ENCODE assay signal across 11 cellular contexts in the genomic region with DNA sequence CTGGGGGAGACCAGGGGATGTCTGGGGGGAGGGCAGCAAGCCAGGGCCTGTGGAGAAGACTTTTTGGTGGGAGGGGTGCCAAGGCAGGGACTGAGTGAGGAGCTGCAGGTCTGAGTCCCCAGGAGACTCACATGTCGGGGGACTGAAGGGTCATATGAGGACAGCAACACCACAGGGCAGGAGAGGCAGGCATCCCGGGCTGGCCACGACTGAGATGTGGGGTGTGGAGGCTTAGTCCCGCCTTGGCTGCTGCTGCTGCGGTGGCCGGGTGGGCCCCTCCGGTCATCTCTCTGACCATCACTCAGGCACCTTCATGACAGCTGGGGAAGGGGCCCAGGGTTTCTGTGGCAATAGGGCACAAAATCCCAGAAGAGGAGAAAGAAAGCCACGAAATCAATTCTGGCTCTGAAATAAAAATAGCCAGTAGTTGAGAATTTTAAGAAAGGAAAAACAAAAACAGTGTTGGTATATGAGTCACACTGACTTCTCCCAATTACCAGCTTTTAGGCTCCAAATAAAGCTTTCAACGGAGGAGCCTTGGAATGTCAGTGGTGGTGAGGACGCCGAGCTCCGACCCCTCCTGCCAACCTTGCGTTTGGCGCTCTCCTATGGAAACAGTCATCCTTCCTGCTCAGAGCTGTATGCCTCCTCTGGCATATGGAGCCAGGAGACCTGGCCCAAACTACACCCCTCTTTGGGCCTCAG. TPM values are rescaled to one million over a fixed set of nuclear protein-coding genes. Genes with fewer than 3 reads are reported as not detected.
DNase-seq lines count a peak whose midpoint lies in the region; ATAC-seq, FAIRE-seq and TF ChIP-seq lines count a peak whose summit lies in the region.
"Had no signal": no experiment of that assay in that cellular context is flagged by ENCODE, and none has a peak within 500 bp of the region (broad histone marks: within the 10 kb centered on the region; RNA-seq: fewer than 3 reads in every experiment).

No MANE protein-coding gene starts in this region.

- H3K27ac ChIP-seq in heart left ventricle (peak overlapping the region in 7 of 12 donors; percentile 7 to 71 (median 20)), brain microvascular endothelial cell (peak overlapping the region; percentile 58), uterus (peak overlapping the region; percentile 87 to 98), pancreas (peak overlapping the region in 1 of 4 donors; percentile 8)

- H3K36me3 ChIP-seq in heart left ventricle (no peaks in the 10 kb centered on the region), brain microvascular endothelial cell (replicated peaks) (no peaks in the 10 kb centered on the region), mucosa of descending colon (ENCODE audit: low read depth) (no peaks in the 10 kb centered on the region), uterus (no peaks in the 10 kb centered on the region), pancreas (no peaks in the 10 kb centered on the region)

- H3K27me3 ChIP-seq in heart left ventricle (no peaks in the 10 kb centered on the region), brain microvascular endothelial cell (replicated peaks) (no peaks in the 10 kb centered on the region), uterus (no peaks in the 10 kb centered on the region), pancreas (no peaks in the 10 kb centered on the region)

- no peak for FAIRE-seq in pancreas (lab: Jason Lieb, UNC)
- FAIRE-seq: A204.1, endothelial cell of umbilical vein had no signal

- no peak overlapping the region for H3K4me3 ChIP-seq in heart left ventricle
- no peak overlapping the region for H3K4me3 ChIP-seq in brain microvascular endothelial cell (ENCODE audit: low read depth, low read length)
- no peak overlapping the region for H3K4me3 ChIP-seq in mucosa of descending colon
- H3K4me3 ChIP-seq in uterus: no peak overlapping the region
- H3K4me3 ChIP-seq in pancreas: no peak overlapping the region

- 55 to 66% (median 61%) methylated on average over 14 of the region's 14 CpGs for whole genome bisulfite sequencing in heart left ventricle, 4 donors
- 60 to 63% methylated on average over 14 of the region's 14 CpGs for WGBS in pancreas, 2 donors

- TF ChIP-seq POLR2A in heart left ventricle (IDR thresholded peaks at IDR 0.05): no peak
- no peak for TF ChIP-seq POLR2A in uterus (IDR thresholded peaks at IDR 0.05)

- in situ Hi-C loops in brain microvascular endothelial cell (cut with HindIII; ENCODE audit: low pct_ligation_motif_present, low sequenced_read_pairs): no loop called here

- H3K9me3 ChIP-seq in heart left ventricle: peaks cover 0 to 5% (median 0%) of the 10 kb centered on the region in 12 donors
- H3K9me3 ChIP-seq in mucosa of descending colon: no peaks in the 10 kb centered on the region
- H3K9me3 ChIP-seq in uterus: no peaks in the 10 kb centered on the region
- H3K9me3 ChIP-seq in pancreas: no peaks in the 10 kb centered on the region

- DNase-seq in heart left ventricle (no peak), Right ventricle myocardium inferior (ENCODE audit: missing footprints) (no peak), brain microvascular endothelial cell (peak; percentile 40), mucosa of descending colon (no peak), uterus (peak; percentile 64 to 76), NCI-H146 (lab: John Stamatoyannopoulos, UW) (no peak), pancreas (no peak), AML-193 (lab: John Stamatoyannopoulos, UW) (no peak)
- DNase-seq: NCI-H1694 treated with DMSO at 0.1 percent for 48 hours had no signal

- no peak for TF ChIP-seq CTCF in heart left ventricle (IDR thresholded peaks at IDR 0.05)
- TF ChIP-seq CTCF in brain microvascular endothelial cell (IDR thresholded peaks at IDR 0.05; ENCODE audit: low read depth, low read length, missing control alignments): no peak
- TF ChIP-seq CTCF in mucosa of descending colon (IDR thresholded peaks at IDR 0.05): no peak
- no peak for TF ChIP-seq CTCF in uterus (IDR thresholded peaks at IDR 0.05)
- no peak for TF ChIP-seq CTCF in pancreas (IDR thresholded peaks at IDR 0.05)

- peak in 1 of 4 donors; percentile 39 for ATAC-seq in heart left ventricle
- ATAC-seq in Right ventricle myocardium inferior: no peak
- ATAC-seq in mucosa of descending colon: peak; percentile 31
- no peak for ATAC-seq in pancreas

- intact Hi-C loops in heart left ventricle (cut with DNase I): no loop called here
- intact Hi-C loops in Right ventricle myocardium inferior (cut with DNase I): no loop called here
- intact Hi-C loops in mucosa of descending colon (cut with DNase I, micrococcal nuclease): no loop called here
- intact Hi-C loops in uterus (cut with DNase I; ENCODE audit: low total_unique reads): no loop called here
- intact Hi-C loops in pancreas (cut with DNase I): no loop called here

- peaks cover 0 to 34% (median 8%) of the 10 kb centered on the region in 12 donors for H3K4me1 ChIP-seq in heart left ventricle
- H3K4me1 ChIP-seq in mucosa of descending colon (ENCODE audit: low read depth): no peaks in the 10 kb centered on the region
- H3K4me1 ChIP-seq in uterus: peaks cover 0 to 22% of the 10 kb centered on the region in 2 donors
- no peaks in the 10 kb centered on the region for H3K4me1 ChIP-seq in pancreas

RNA-seq across cellular contexts. Expression of a gene that starts 52.9 kb away (rescaled TPM):
- 10 to 100 TPM in 6 of 9 donors, 1 to 10 TPM in 3; 7.8 to 35.5 (median 12.8) TPM for total RNA-seq in heart left ventricle
- 1 to 10 TPM; 2.1 to 5.9 TPM for polyA plus RNA-seq in heart left ventricle
- total RNA-seq in Right ventricle myocardium inferior: 32.6 TPM
- 1 to 10 TPM; 1.8 to 2.4 (median 2.1) TPM for total RNA-seq in mucosa of descending colon
- total RNA-seq in uterus: 100 to 1,000 TPM in 1 of 4 donors, 10 to 100 TPM in 3; 37.3 to 106 (median 61.1) TPM
- total RNA-seq in pancreas: 1 to 10 TPM in 2 of 6 donors, under 1 TPM in 4; 0.24 to 4.1 (median 0.66) TPM
- 1 to 10 TPM in 1 of 2 donors, under 1 TPM in 1; 0.19 to 1.1 TPM for polyA plus RNA-seq in pancreas

Comparison
In these comparisons a context has a peak if more than half of its experiments do, and no peak if none do; other contexts are left out.
1. DNase-seq: peak in brain microvascular endothelial cell (single experiment) and uterus (2 of 2); none in heart left ventricle (0 of 5), Right ventricle myocardium inferior (single experiment), mucosa of descending colon (0 of 3), NCI-H146 (single experiment), pancreas (0 of 6) and AML-193 (0 of 2).